In genomic region chr7:91135300-91135699, GRCh38 we compare ENCODE assay signal across 25 cellular contexts.
"Had no signal": no experiment of that assay in that cellular context is flagged by ENCODE, and none has a peak within 500 bp of the region (broad histone marks: within the 10 kb centered on the region; RNA-seq: fewer than 3 reads in every experiment).

No MANE protein-coding gene starts in this region.

- H3K9me3 ChIP-seq: heart right ventricle, left lung, lower lobe of right lung, ovary, right atrium auricular region, sigmoid colon, stomach, thoracic aorta, transverse colon had no signal

- H3K4me1 ChIP-seq: left lung, lower lobe of right lung, right atrium auricular region, sigmoid colon, transverse colon had no signal

- H3K36me3 ChIP-seq: heart right ventricle, left lung, lower lobe of right lung, ovary, right atrium auricular region, sigmoid colon, stomach, thoracic aorta, transverse colon had no signal

- FAIRE-seq: endometrium, frontal cortex had no signal

- H3K4me3 Mint-ChIP-seq: naive thymus-derived CD4-positive, alpha-beta T cell had no signal

- H3K27ac Mint-ChIP-seq: naive thymus-derived CD4-positive, alpha-beta T cell had no signal

- ATAC-seq: esophagus mucosa; heart right ventricle; left lung; lower lobe of right lung; naive thymus-derived CD4-positive, alpha-beta T cell had no signal

- H3K36me3 Mint-ChIP-seq: naive thymus-derived CD4-positive, alpha-beta T cell had no signal

- DNase-seq: cortex of kidney; dorsolateral prefrontal cortex; effector CD8-positive, alpha-beta T cell; heart right ventricle; hypothalamus; islet precursor cell; left lung; lower lobe of right lung; mesendoderm; naive thymus-derived CD4-positive, alpha-beta T cell; nucleus accumbens; ovary; sigmoid colon; stimulated activated CD4-positive, alpha-beta T cell treated with anti-CD3 and anti-CD28 coated beads, Interleukin-2, amount 100 ng/mL, for 24 hours; stimulated activated CD4-positive, alpha-beta T cell treated with anti-CD3 and anti-CD28 coated beads, Interleukin-4, amount 100 ng/mL, for 4 hours; stimulated activated naive CD4-positive, alpha-beta T cell; stomach; substantia nigra; transverse colon had no signal

- H3K4me3 ChIP-seq: dorsolateral prefrontal cortex, heart right ventricle, left lung, lower lobe of right lung, ovary, right atrium auricular region, sigmoid colon, skin epidermis, stomach, thoracic aorta, transverse colon had no signal

- H3K27me3 ChIP-seq: dorsolateral prefrontal cortex, heart right ventricle, left lung, ovary, right atrium auricular region, sigmoid colon, stomach, transverse colon had no signal

- H3K27ac ChIP-seq: dorsolateral prefrontal cortex, heart right ventricle, left lung, lower lobe of right lung, ovary, right atrium auricular region, sigmoid colon, skin epidermis, stomach, thoracic aorta, transverse colon had no signal
